Comparison of ENCODE assay signal across 2 cellular contexts in genomic region chr3:122902326-122902725, GRCh38.
A peak's percentile ranks its signal among the peaks of the same experiment; 100 is the strongest.
TF ChIP-seq lines count a peak whose summit lies in the region.

No MANE protein-coding gene starts in this region.

TF ChIP-seq in HEK293, 187 proteins besides CTCF, POLR2A, EP300 and RAD21 (continued from another document):
- TF ChIP-seq HIC1 (tag by site-specific recombination; IDR thresholded peaks at IDR 0.05), result no peak
- TF ChIP-seq ZNF335 (tag by site-specific recombination; conservative IDR thresholded peaks at IDR 0.05), result 0 out of 2 replicates have a peak, but pooled peaks have one; percentile 23

TF ChIP-seq in GM23338, 12 proteins besides CTCF, POLR2A, EP300 and RAD21 (continued from another document):
- TF ChIP-seq REST (IDR thresholded peaks at IDR 0.05; ENCODE audit: unreplicated experiment), result no peak
- no peak for TF ChIP-seq CREB1 (CRISPR knock-in tag; IDR thresholded peaks at IDR 0.05; ENCODE audit: low read depth)
- TF ChIP-seq ZNF462 (CRISPR knock-in tag; IDR thresholded peaks at IDR 0.05), result no peak
- TF ChIP-seq POLR2AphosphoS5 (IDR thresholded peaks at IDR 0.05; ENCODE audit: low read depth), result no peak
- no peak for TF ChIP-seq STAT1 (IDR thresholded peaks at IDR 0.05; ENCODE audit: unreplicated experiment)
- no peak for TF ChIP-seq EZH2phosphoT487 (IDR thresholded peaks at IDR 0.05; ENCODE audit: unreplicated experiment)
